In genomic region chr13:24927810-24928404, GRCh38 we compare ENCODE assay signal across 31 cellular contexts.
"Had no signal": no experiment of that assay in that cellular context is flagged by ENCODE, and none has a peak within 500 bp of the region (broad histone marks: within the 10 kb centered on the region; RNA-seq: fewer than 3 reads in every experiment).

No MANE protein-coding gene starts in this region.

- H3K36me3 ChIP-seq: ascending aorta, cardiac muscle cell, Peyer's patch had no signal

- ATAC-seq: PC-3, Right ventricle myocardium inferior, SK-N-SH treated with all-trans-retinoic acid at 6 μM for 48 hours had no signal

- DNase-seq: activated B cell treated with CpG ODN at 0.5 μM for 24 hours; activated CD4-positive, alpha-beta memory T cell treated with anti-CD3 and anti-CD28 coated beads for 36 hours; activated CD4-positive, alpha-beta T cell treated with anti-CD3 and anti-CD28 coated beads for 4 hours; activated CD4-positive, alpha-beta T cell treated with anti-CD3 and anti-CD28 coated beads, Interleukin-2, amount 50 U/mL, for 1 hour; activated CD4-positive, CD25-positive, alpha-beta regulatory T cell treated with anti-CD3 and anti-CD28 coated beads, Interleukin-2, amount 50 U/mL, for 72 hours; activated CD8-positive, alpha-beta memory T cell treated with anti-CD3 and anti-CD28 coated beads, Interleukin-2, amount 50 U/mL, for 4 hours; activated effector memory CD4-positive, alpha-beta T cell treated with Interleukin-2 at 50 U/mL for 16 hours; activated naive CD4-positive, alpha-beta T cell treated with anti-CD3 and anti-CD28 coated beads, Interleukin-2, amount 50 U/mL, for 16 hours; activated naive CD8-positive, alpha-beta T cell treated with anti-CD3 and anti-CD28 coated beads, Interleukin-2, amount 10 ng/mL, durations not matched to agents 7 days and 5 days; activated T-cell treated with anti-CD3 and anti-CD28 coated beads for 4 hours; activated T-cell treated with anti-CD3 and anti-CD28 coated beads, Interleukin-2, amount 50 U/mL, for 48 hours; amygdala; Kasumi-1; KBM-7; NCI-H1092 treated with DMSO at 0.1 percent for 48 hours; NCI-H187 treated with DMSO at 0.1 percent for 48 hours; NCI-H2081; NCI-H510A; NK-92 treated with Interleukin-12 subunit alpha and Interleukin-12 subunit beta, amount 100 ng/mL, for 24 hours; PC-3; Peyer's patch; SIG-M5; T-helper 1 cell; T-helper 2 cell; T-helper 9 cell had no signal

- H3K4me1 ChIP-seq: ascending aorta had no signal

- H3K4me3 ChIP-seq: ascending aorta, cardiac muscle cell, Peyer's patch had no signal

- H3K27ac ChIP-seq: ascending aorta, cardiac muscle cell, Peyer's patch, RWPE1, VCaP had no signal

- H3K9me3 ChIP-seq: ascending aorta, Peyer's patch had no signal
